Comparison of ENCODE assay signal across 8 cellular contexts in genomic region chr17:46940692-46941404, GRCh38.
DNase-seq lines count a peak whose midpoint lies in the region; ATAC-seq lines count a peak whose summit lies in the region.

No MANE protein-coding gene starts in this region.

- H3K27ac ChIP-seq in caudate nucleus (ENCODE audit: low read depth, low read length), result no peak overlapping the region

- DNase-seq in DMS53 treated with DMSO at 0.1 percent for 48 hours (lab: John Stamatoyannopoulos, UW; ENCODE audit: unreplicated experiment) (peak; percentile 94), NCI-H345 (lab: John Stamatoyannopoulos, UW) (peak; percentile 66), caudate nucleus (lab: John Stamatoyannopoulos, UW) (peak in 46 of 61 donors; percentile 11 to 79 (median 48)), left kidney (ENCODE audit: low read depth, low spot score) (peak; percentile 90)
- DNase-seq in stimulated activated CD4-positive, alpha-beta T cell treated with anti-CD3 and anti-CD28 coated beads, Interleukin-4, amount 100 ng/mL, for 4 hours, result peak; percentile 57 to 62

- peak; percentile 63 for ATAC-seq in HG02763 (IDR thresholded peaks at IDR 0.05; ENCODE audit: unreplicated experiment)
- ATAC-seq in activated CD4-positive, CD25-positive, alpha-beta regulatory T cell treated with anti-CD3 and anti-CD28 coated beads, Interleukin-2, amount 50 U/mL, for 24 hours, result peak; percentile 79 to 86
- ATAC-seq in GM21526 (IDR thresholded peaks at IDR 0.05; ENCODE audit: low FRiP score, unreplicated experiment), result no peak
